In genomic region chr12:13347241-13348043, GRCh38 we compare ENCODE assay signal across 9 cellular contexts.
DNase-seq lines count a peak whose midpoint lies in the region; ATAC-seq, FAIRE-seq and TF ChIP-seq lines count a peak whose summit lies in the region.
"Had no signal": no experiment of that assay in that cellular context is flagged by ENCODE, and none has a peak within 500 bp of the region (broad histone marks: within the 10 kb centered on the region; RNA-seq: fewer than 3 reads in every experiment).

No MANE protein-coding gene starts in this region.

- peak; percentile 59 for ATAC-seq in sciatic nerve
- no peak for ATAC-seq in GM18517 (IDR thresholded peaks at IDR 0.05; ENCODE audit: unreplicated experiment)
- no peak for ATAC-seq in naive thymus-derived CD8-positive, alpha-beta T cell

- no peak overlapping the region for H3K4me3 Mint-ChIP-seq in naive thymus-derived CD8-positive, alpha-beta T cell

- no peak for FAIRE-seq in bronchial epithelial cell (lab: Jason Lieb, UNC)
- FAIRE-seq: frontal cortex had no signal

- POLR2A ChIA-PET in naive thymus-derived CD8-positive, alpha-beta T cell (lab: Charles Lee), result no interaction called here

- no peaks in the 10 kb centered on the region for H3K27me3 ChIP-seq in bronchial epithelial cell (ENCODE audit: control insufficient read depth, insufficient read depth, low read length)

- intact Hi-C loops in sciatic nerve (cut with DNase I), result no loop called here

- H3K27me3 Mint-ChIP-seq in naive thymus-derived CD8-positive, alpha-beta T cell, result peaks cover 21 to 54% (median 27%) of the 10 kb centered on the region in 5 donors

- H3K9me3 Mint-ChIP-seq in naive thymus-derived CD8-positive, alpha-beta T cell, result no peaks in the 10 kb centered on the region

- no peaks in the 10 kb centered on the region for H3K36me3 ChIP-seq in bronchial epithelial cell (ENCODE audit: control insufficient read depth, insufficient read depth, low read length)

- H3K36me3 Mint-ChIP-seq in naive thymus-derived CD8-positive, alpha-beta T cell, result no peaks in the 10 kb centered on the region

- DNase-seq in AG10803 (ENCODE audit: low read depth), result peak; percentile 93
- peak; percentile 9 for DNase-seq in NCI-H1694 (lab: John Stamatoyannopoulos, UW)
- DNase-seq in bronchial epithelial cell (ENCODE audit: low read depth), result peak; percentile 81
- DNase-seq in sciatic nerve (ENCODE audit: low spot score), result no peak
- no peak for DNase-seq in NCI-H2171 treated with DMSO at 0.1 percent for 48 hours (lab: John Stamatoyannopoulos, UW)
- DNase-seq in naive thymus-derived CD8-positive, alpha-beta T cell, result no peak
- DNase-seq in NCI-H146 (lab: John Stamatoyannopoulos, UW), result no peak

- H3K4me1 Mint-ChIP-seq in naive thymus-derived CD8-positive, alpha-beta T cell, result no peaks in the 10 kb centered on the region

- H3K4me3 ChIP-seq in AG10803 (ENCODE audit: low read length), result peak overlapping the region; percentile 36
- no peak overlapping the region for H3K4me3 ChIP-seq in bronchial epithelial cell (ENCODE audit: low read depth, low read length)

- no peak overlapping the region for H3K27ac Mint-ChIP-seq in naive thymus-derived CD8-positive, alpha-beta T cell

- TF ChIP-seq CTCF in AG10803 (conservative IDR thresholded peaks at IDR 0.05; ENCODE audit: low read length) (peak; percentile 23; the same call in 1 of the 2 replicates), bronchial epithelial cell (IDR thresholded peaks at IDR 0.05; ENCODE audit: insufficient read depth, low read length, severe bottlenecking) (no peak)

Comparison
In these comparisons a context has a peak if more than half of its experiments do, and no peak if none do; other contexts are left out.
1. DNase-seq: peak in AG10803 (single experiment), NCI-H1694 (single experiment) and bronchial epithelial cell (single experiment); none in sciatic nerve (single experiment), NCI-H2171 treated with DMSO at 0.1 percent for 48 hours (single experiment), naive thymus-derived CD8-positive, alpha-beta T cell (0 of 10) and NCI-H146 (single experiment).